12 cellular contexts compared by ENCODE assay signal in genomic region chr1:160438320-160438918, GRCh38. TPM values are rescaled to one million over a fixed set of nuclear protein-coding genes. Genes with fewer than 3 reads are reported as not detected.
A peak's percentile ranks its signal among the peaks of the same experiment; 100 is the strongest.
DNase-seq lines count a peak whose midpoint lies in the region; ATAC-seq, FAIRE-seq and TF ChIP-seq lines count a peak whose summit lies in the region.
"Had no signal": no experiment of that assay in that cellular context is flagged by ENCODE, and none has a peak within 500 bp of the region (broad histone marks: within the 10 kb centered on the region; RNA-seq: fewer than 3 reads in every experiment).

No MANE protein-coding gene starts in this region.

- peak; percentile 15 to 23 for ATAC-seq in activated T-cell treated with anti-CD3 and anti-CD28 coated beads, Interleukin-2, amount 50 U/mL, for 72 hours (replicated peaks in 1 of 2)

- H3K4me2 ChIP-seq in OCI-LY7 (ENCODE audit: low read length) (peak overlapping the region; percentile 95), H1 (ENCODE audit: insufficient read depth in 1 of 2, low read depth in 2 of 2, low read length in 2 of 2) (no peak overlapping the region)

- no peak overlapping the region for H2BK120ac ChIP-seq in H1 (replicated peaks; ENCODE audit: low read depth, low read length)

- peaks cover 10% of the 10 kb centered on the region; the same call in 1 of the 2 replicates for H3K36me3 ChIP-seq in OCI-LY7 (ENCODE audit: insufficient read depth, low read length)
- H3K36me3 ChIP-seq in H1 (ENCODE audit: control insufficient read depth in 2 of 4, insufficient read depth in 4 of 4, low read length in 3 of 4) = no peaks in the 10 kb centered on the region
- no peaks in the 10 kb centered on the region for H3K36me3 ChIP-seq in subcutaneous abdominal adipose tissue (ENCODE audit: control insufficient read depth in 5 of 5, insufficient read depth in 5 of 5, low read length in 5 of 5)
- H3K36me3 ChIP-seq: brain microvascular endothelial cell, uterus had no signal

- peaks cover 10 to 11% of the 10 kb centered on the region in 2 donors for H3K9me3 Mint-ChIP-seq in activated T-cell treated with anti-CD3 and anti-CD28 coated beads, Interleukin-2, amount 50 U/mL, for 72 hours

- no peak overlapping the region for H2BK20ac ChIP-seq in H1 (ENCODE audit: low read length)

- no peak overlapping the region for H4K91ac ChIP-seq in H1 (replicated peaks; ENCODE audit: insufficient read length, low read length)

- H4K8ac ChIP-seq in H1 (ENCODE audit: extremely low read depth, insufficient read depth, low read length) = no peak overlapping the region

- H3K27me3 ChIP-seq in H1 (replicated peaks in 1 of 4; ENCODE audit: control insufficient read depth in 3 of 4, extremely low read depth in 1 of 4, insufficient read depth in 3 of 4, low read length in 3 of 4) (no peaks in the 10 kb centered on the region), subcutaneous abdominal adipose tissue (ENCODE audit: control insufficient read depth in 5 of 5, insufficient read depth in 4 of 5, low read length in 5 of 5) (no peaks in the 10 kb centered on the region)
- H3K27me3 ChIP-seq: brain microvascular endothelial cell, uterus had no signal

- no peak overlapping the region for H3K23ac ChIP-seq in H1 (ENCODE audit: insufficient read length)

- BruUV-seq in OCI-LY7 (replicated peaks; lab: Mats Ljungman, UMichigan) = no TSS peak

- no peak overlapping the region for H3K4ac ChIP-seq in H1 (replicated peaks; ENCODE audit: insufficient read length, low read depth, low read length)

- no peak for TF ChIP-seq EP300 in H1 (IDR thresholded peaks at IDR 0.05; ENCODE audit: borderline replicate concordance in 1 of 2, low read depth in 2 of 2, low read length in 2 of 2)

- H3K23me2 ChIP-seq in H1 (ENCODE audit: low read depth, low read length) = no peaks in the 10 kb centered on the region

- H3K79me1 ChIP-seq in H1 (ENCODE audit: low read depth, low read length) = no peaks in the 10 kb centered on the region

- POLR2A ChIA-PET in OCI-LY7 (lab: Charles Lee) (interaction anchor here (0.8 to 1.3 kb wide), 4 partner anchors 8 to 103 kb away, joined by 3 to 8 read pairs (median 3); no protein-coding TSS in a partner anchor), H1 (lab: Charles Lee; ENCODE audit: partially characterized antibody) (no interaction called here)

- H3K4me1 ChIP-seq in OCI-LY7 (ENCODE audit: insufficient read depth, low read length, poor library complexity, severe bottlenecking) = peaks cover 33% of the 10 kb centered on the region
- peaks cover 0 to 3% (median 0%) of the 10 kb centered on the region in 4 experiments; a peak in 1 of 7 replicates for H3K4me1 ChIP-seq in H1 (replicated peaks in 1 of 4; ENCODE audit: control insufficient read depth in 3 of 4, insufficient read depth in 4 of 4, low read length in 3 of 4)
- H3K4me1 ChIP-seq in subcutaneous abdominal adipose tissue (ENCODE audit: control insufficient read depth in 5 of 5, insufficient read depth in 5 of 5, low read length in 5 of 5) = no peaks in the 10 kb centered on the region
- H3K4me1 ChIP-seq: uterus had no signal

- no peak overlapping the region for H2AK5ac ChIP-seq in H1 (ENCODE audit: low read depth, low read length)

- H3K9me3 ChIP-seq in OCI-LY7 (ENCODE audit: low read length) (peaks cover 29% of the 10 kb centered on the region; the same call in 1 of the 2 replicates), H1 (ENCODE audit: insufficient read depth in 2 of 2, low read depth in 1 of 2, low read length in 1 of 2) (no peaks in the 10 kb centered on the region), subcutaneous abdominal adipose tissue (ENCODE audit: control insufficient read depth in 5 of 5, low read length in 5 of 5) (no peaks in the 10 kb centered on the region)
- H3K9me3 ChIP-seq: uterus had no signal

- peak overlapping the region; percentile 77 to 84 for H3K4me3 Mint-ChIP-seq in activated T-cell treated with anti-CD3 and anti-CD28 coated beads, Interleukin-2, amount 50 U/mL, for 72 hours

- peak overlapping the region; percentile 91 for H3K27ac Mint-ChIP-seq in activated T-cell treated with anti-CD3 and anti-CD28 coated beads, Interleukin-2, amount 50 U/mL, for 72 hours

- TF ChIP-seq RAD21 in H1 (IDR thresholded peaks at IDR 0.05 in 1 of 2, conservative IDR thresholded peaks at IDR 0.05 in 1 of 2; ENCODE audit: low read depth in 2 of 2, low read length in 2 of 2) = no peak

- no peak overlapping the region for H3K9ac ChIP-seq in H1 (replicated peaks in 1 of 4; ENCODE audit: extremely low read depth in 1 of 4, low read depth in 3 of 4, low read length in 3 of 4)
- no peak overlapping the region for H3K9ac ChIP-seq in subcutaneous abdominal adipose tissue (ENCODE audit: low read length in 5 of 5)

- no peak for TF ChIP-seq CTCF in OCI-LY7 (conservative IDR thresholded peaks at IDR 0.05; ENCODE audit: low read length)
- no peak for TF ChIP-seq CTCF in H1 (IDR thresholded peaks at IDR 0.05; ENCODE audit: control extremely low read depth in 1 of 3, insufficient read depth in 1 of 3, low read depth in 1 of 3, low read length in 3 of 3)

- no peak overlapping the region for H3K18ac ChIP-seq in H1 (ENCODE audit: extremely low read depth, low read length)

- peaks cover 14 to 23% of the 10 kb centered on the region in 2 donors for H3K36me3 Mint-ChIP-seq in activated T-cell treated with anti-CD3 and anti-CD28 coated beads, Interleukin-2, amount 50 U/mL, for 72 hours (ENCODE audit: insufficient read depth in 2 of 2)

- H3K9me2 ChIP-seq in OCI-LY7 (ENCODE audit: insufficient read depth, low read length) = no peaks in the 10 kb centered on the region

- WGBS in H1 (ENCODE audit: extremely low coverage in 1 of 2, insufficient coverage in 1 of 2, insufficient read length in 1 of 2, insufficient replicate concordance in 2 of 2, low coverage in 1 of 2, low lambda C conversion rate in 2 of 2, missing lambda C conversion rate in 1 of 2), 2 experiments = 93% methylated on average over 4 of the region's 4 CpGs; no CpG with 5 or more reads in 1 of the 2 experiments

- no peak for FAIRE-seq in H1 (lab: Jason Lieb, UNC)

- no peak overlapping the region for H4K5ac ChIP-seq in H1 (ENCODE audit: insufficient read length, low read depth, low read length)

- no peak overlapping the region for H3K56ac ChIP-seq in H1 (replicated peaks; ENCODE audit: insufficient read length, low read depth, low read length)

- no peaks in the 10 kb centered on the region for H3K27me3 Mint-ChIP-seq in activated T-cell treated with anti-CD3 and anti-CD28 coated beads, Interleukin-2, amount 50 U/mL, for 72 hours (ENCODE audit: low read depth)

- DNase-seq in activated T-cell treated with anti-CD3 and anti-CD28 coated beads, Interleukin-2, amount 50 U/mL, for 72 hours = no peak
- no peak for DNase-seq in activated T-cell treated with anti-CD3 and anti-CD28 coated beads for 4 hours
- DNase-seq in OCI-LY7 (ENCODE audit: low spot score) = peak; percentile 30
- DNase-seq in H1 (ENCODE audit: low read depth in 1 of 2, low spot score in 2 of 2) = no peak
- no peak for DNase-seq in NCI-H1694 (lab: John Stamatoyannopoulos, UW)
- no peak for DNase-seq in NCI-H2171 (lab: John Stamatoyannopoulos, UW)
- no peak for DNase-seq in 8988T
- DNase-seq: activated CD4-positive, alpha-beta T cell treated with anti-CD3 and anti-CD28 coated beads for 1 hour; brain microvascular endothelial cell; MV-4-11; uterus had no signal

- no peak overlapping the region for H2BK12ac ChIP-seq in H1 (ENCODE audit: low read depth, low read length)

- no peak overlapping the region for H2BK5ac ChIP-seq in H1 (ENCODE audit: low read depth, low read length)

- intact Hi-C loops in OCI-LY7 (cut with micrococcal nuclease; ENCODE audit: unreplicated experiment) = no loop called here

- H3K79me2 ChIP-seq in OCI-LY7 (ENCODE audit: insufficient read depth, low read depth, low read length) (no peaks in the 10 kb centered on the region), H1 (ENCODE audit: control insufficient read depth in 1 of 2, insufficient read depth in 2 of 2, low read length in 2 of 2) (no peaks in the 10 kb centered on the region)

- CTCF ChIA-PET in OCI-LY7 (lab: Charles Lee; ENCODE audit: unreplicated experiment) (interaction anchor here (0.6 kb wide), 1 partner anchor 1303 kb away, joined by 3 read pairs; no protein-coding TSS in a partner anchor), H1 (lab: Charles Lee; ENCODE audit: partially characterized antibody) (interaction anchor here (1.2 kb wide), 1 partner anchor 19 kb away, joined by 3 read pairs; no protein-coding TSS in a partner anchor)

- no peaks in the 10 kb centered on the region for H4K20me1 ChIP-seq in OCI-LY7 (ENCODE audit: insufficient read depth, low read length)
- no peaks in the 10 kb centered on the region for H4K20me1 ChIP-seq in H1 (replicated peaks in 1 of 2; ENCODE audit: control insufficient read depth in 1 of 2, insufficient read depth in 2 of 2, low read length in 2 of 2)

- H2AFZ ChIP-seq in OCI-LY7 (ENCODE audit: low read length) = peak overlapping the region; percentile 99
- 0 out of 2 replicates have a peak overlapping the region, but pooled peaks have one; percentile 56 for H2AFZ ChIP-seq in H1 (ENCODE audit: low read length)

- H3K4me3 ChIP-seq in OCI-LY7 (ENCODE audit: low read depth, low read length, poor library complexity, severe bottlenecking) = peak overlapping the region; percentile 58
- no peak overlapping the region for H3K4me3 ChIP-seq in H1 (ENCODE audit: extremely low read depth in 1 of 4, insufficient read depth in 2 of 4, low read depth in 3 of 4, low read length in 4 of 4)
- peak overlapping the region in 3 of 5 donors; percentile 1 to 29 (median 20) for H3K4me3 ChIP-seq in subcutaneous abdominal adipose tissue (ENCODE audit: low read depth in 1 of 5, low read length in 5 of 5)
- H3K4me3 ChIP-seq: uterus had no signal

- no peak for TF ChIP-seq POLR2A in H1 (IDR thresholded peaks at IDR 0.05; ENCODE audit: control extremely low read depth in 1 of 2, low read depth in 2 of 2, low read length in 2 of 2)

- H3K27ac ChIP-seq in OCI-LY7 (ENCODE audit: low read depth, low read length, poor library complexity, severe bottlenecking) = peak overlapping the region; percentile 59
- H3K27ac ChIP-seq in H1 (ENCODE audit: low read depth, low read length) = no peak overlapping the region
- no peak overlapping the region for H3K27ac ChIP-seq in subcutaneous abdominal adipose tissue (ENCODE audit: low read depth, low read length)
- H3K27ac ChIP-seq: brain microvascular endothelial cell, uterus had no signal

- no peak overlapping the region for H3K14ac ChIP-seq in H1 (ENCODE audit: insufficient read length)

- H3K4me1 Mint-ChIP-seq in activated T-cell treated with anti-CD3 and anti-CD28 coated beads, Interleukin-2, amount 50 U/mL, for 72 hours (ENCODE audit: low read depth) = peaks cover 41% of the 10 kb centered on the region

- no peak overlapping the region for H2BK15ac ChIP-seq in H1 (ENCODE audit: low read length)

RNA-seq across cellular contexts. Expression of gene VANGL2, which starts 38.1 kb away (rescaled TPM):
- total RNA-seq in activated T-cell treated with anti-CD3 and anti-CD28 coated beads, Interleukin-2, amount 50 U/mL, for 72 hours = under 1 TPM; 0.28 to 0.55 TPM
- 1.5 and 2.6 TPM in 2 replicates for total RNA-seq in OCI-LY7 (2014; rRNA removed; shearing (Covaris generic))
- total RNA-seq in OCI-LY7 (2022) = 1.5 and 2.9 TPM in 2 replicates
- 62.5 TPM in 2 replicates for total RNA-seq in H1 (2021; fragmentation: NEBNext Ultra II Directional; extraction: Animal tissue kit (Norgen Biotek cat#: 25700))
- polyA plus RNA-seq in H1 (2011; rRNA removed) = 112 and 118 TPM in 2 replicates
- 75.0 TPM for polyA plus RNA-seq in H1 (2011; cell fraction: cytosol; rRNA removed)
- polyA plus RNA-seq in H1 (2011; cell fraction: nucleus; rRNA removed) = 107 TPM
- 42.1 to 48.3 TPM (median 44.3 TPM) in 4 replicates for polyA plus RNA-seq in H1 (2012, experiment 1 of 2)
- 34.6 TPM for polyA plus RNA-seq in H1 (2012, experiment 2 of 2)
- polyA plus RNA-seq in H1 (2013, experiment 1 of 2) = 52.7 TPM
- polyA plus RNA-seq in H1 (2013, experiment 2 of 2) = 58.7 TPM
- polyA minus RNA-seq in H1 (2011; rRNA and poly(A)+ RNA removed) = 62.0 and 65.0 TPM in 2 replicates
- polyA minus RNA-seq in H1 (2011; cell fraction: cytosol; rRNA and poly(A)+ RNA removed) = 27.4 TPM
- polyA minus RNA-seq in H1 (2011; cell fraction: nucleus; rRNA and poly(A)+ RNA removed) = 26.2 TPM

Comparison
In these comparisons a context has a peak if more than half of its experiments do, and no peak if none do; other contexts are left out.
1. H3K4me3 ChIP-seq: peak in OCI-LY7 (single experiment) and subcutaneous abdominal adipose tissue (3 of 5); none in H1 (0 of 4).
2. RNA of gene VANGL2, which starts 38.1 kb away (total RNA-seq): 62.5 TPM in H1; 1.5 to 2.9 TPM in OCI-LY7 and 0.28 to 0.55 TPM in activated T-cell treated with anti-CD3 and anti-CD28 coated beads, Interleukin-2, amount 50 U/mL, for 72 hours; every median in the first group is over 10 times any median in the second.